Comparison of ENCODE assay signal across 24 cellular contexts in the genomic region with DNA sequence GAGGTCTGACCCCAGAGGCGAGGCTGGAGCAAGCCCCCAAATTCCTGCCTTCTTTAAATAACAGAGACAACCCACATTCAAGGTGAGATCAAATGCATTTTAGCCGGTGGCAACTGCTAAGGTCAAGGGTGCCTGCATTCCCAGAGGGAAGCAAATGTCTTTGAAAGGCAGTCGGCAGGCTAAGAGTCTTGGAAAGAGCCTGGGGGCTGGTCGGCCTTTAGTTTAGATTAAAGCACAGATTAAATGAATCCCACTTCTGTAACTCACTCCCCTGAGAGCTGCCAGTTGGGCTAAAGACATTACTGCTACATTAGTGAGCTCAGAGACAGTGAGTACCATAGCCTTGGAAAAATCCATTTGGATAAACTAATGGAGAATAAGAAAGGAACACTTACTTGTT. TPM values are rescaled to one million over a fixed set of nuclear protein-coding genes. Genes with fewer than 3 reads are reported as not detected.
DNase-seq lines count a peak whose midpoint lies in the region; ATAC-seq and TF ChIP-seq lines count a peak whose summit lies in the region.
"Had no signal": no experiment of that assay in that cellular context is flagged by ENCODE, and none has a peak within 500 bp of the region (broad histone marks: within the 10 kb centered on the region; RNA-seq: fewer than 3 reads in every experiment).

No MANE protein-coding gene starts in this region.

- peak overlapping the region; percentile 69 to 78 for H3K27ac ChIP-seq in thoracic aorta
- H3K27ac ChIP-seq in CD4-positive, alpha-beta T cell (ENCODE audit: low read depth, low read length): no peak overlapping the region
- H3K27ac ChIP-seq: A549; BLaER1 treated with 17β-estradiol and CSF1 and Interleukin-3, amounts not matched to agents 10 nM and 100 nM; HL-60; KMS-11 had no signal

- no peak for TF ChIP-seq CTCF in thoracic aorta (IDR thresholded peaks at IDR 0.05)
- no peak for TF ChIP-seq CTCF in CD4-positive, alpha-beta T cell (IDR thresholded peaks at IDR 0.05)

- no peak overlapping the region for H3K4me3 Mint-ChIP-seq in CD4-positive, alpha-beta T cell
- no peak overlapping the region for H3K4me3 Mint-ChIP-seq in activated CD4-positive, alpha-beta T cell treated with anti-CD3 and anti-CD28 coated beads, Interleukin-2, amount 10 ng/mL, durations not matched to agents 7 days and 5 days
- H3K4me3 Mint-ChIP-seq: CD4-positive, alpha-beta memory T cell; IgD-negative memory B cell had no signal

- H3K9me3 ChIP-seq in thoracic aorta: no peaks in the 10 kb centered on the region
- no peaks in the 10 kb centered on the region for H3K9me3 ChIP-seq in CD4-positive, alpha-beta T cell (ENCODE audit: control insufficient read depth, low read length)
- H3K9me3 ChIP-seq: A549; BLaER1 treated with 17β-estradiol and CSF1 and Interleukin-3, amounts not matched to agents 10 nM and 100 nM had no signal

- H3K4me1 ChIP-seq in thoracic aorta (ENCODE audit: control insufficient read depth in 1 of 2, low read depth in 2 of 2): peaks cover 25 to 54% of the 10 kb centered on the region in 2 donors
- H3K4me1 ChIP-seq: A549 had no signal

- intact Hi-C loops in CD4-positive, alpha-beta T cell (cut with DNase I, micrococcal nuclease): no loop called here

- no peak overlapping the region for H3K4me3 ChIP-seq in thoracic aorta
- H3K4me3 ChIP-seq: A549; BLaER1 treated with 17β-estradiol and CSF1 and Interleukin-3, amounts not matched to agents 10 nM and 100 nM had no signal

- H3K27ac Mint-ChIP-seq in CD4-positive, alpha-beta T cell: no peak overlapping the region
- H3K27ac Mint-ChIP-seq in activated CD4-positive, alpha-beta T cell treated with anti-CD3 and anti-CD28 coated beads, Interleukin-2, amount 10 ng/mL, durations not matched to agents 7 days and 5 days: no peak overlapping the region

- H3K27me3 ChIP-seq in thoracic aorta (replicated peaks; ENCODE audit: insufficient read depth): no peaks in the 10 kb centered on the region
- no peaks in the 10 kb centered on the region for H3K27me3 ChIP-seq in CD4-positive, alpha-beta T cell (ENCODE audit: control insufficient read depth, insufficient read depth, low read length)
- H3K27me3 ChIP-seq: BLaER1 treated with 17β-estradiol and CSF1 and Interleukin-3, amounts not matched to agents 10 nM and 100 nM had no signal

- peak; percentile 89 for DNase-seq in NCI-H82 (lab: John Stamatoyannopoulos, UW)
- DNase-seq in SK-N-DZ (ENCODE audit: low spot score): peak; percentile 32
- DNase-seq in left kidney (ENCODE audit: low read depth, low spot score): peak; percentile 24
- no peak for DNase-seq in thoracic aorta (ENCODE audit: low spot score)
- no peak for DNase-seq in CD4-positive, alpha-beta T cell
- DNase-seq in activated CD4-positive, alpha-beta T cell treated with anti-CD3 and anti-CD28 coated beads, Interleukin-2, amount 10 ng/mL, durations not matched to agents 7 days and 5 days: no peak
- DNase-seq: AML-193; CD4-positive, alpha-beta memory T cell; COR-L47; EL; GF-D8; HCEC 1CT; MM.1S; NCI-H1694; NCI-H2029 treated with DMSO at 0.1 percent for 48 hours; NCI-H446 treated with DMSO at 0.1 percent for 48 hours; NCI-H526; SIG-M5 had no signal

- H3K36me3 Mint-ChIP-seq in CD4-positive, alpha-beta T cell (ENCODE audit: low read depth): peaks cover 56% of the 10 kb centered on the region
- H3K36me3 Mint-ChIP-seq in activated CD4-positive, alpha-beta T cell treated with anti-CD3 and anti-CD28 coated beads, Interleukin-2, amount 10 ng/mL, durations not matched to agents 7 days and 5 days (ENCODE audit: low read depth): no peaks in the 10 kb centered on the region

- H3K27me3 Mint-ChIP-seq in CD4-positive, alpha-beta T cell: no peaks in the 10 kb centered on the region
- no peaks in the 10 kb centered on the region for H3K27me3 Mint-ChIP-seq in activated CD4-positive, alpha-beta T cell treated with anti-CD3 and anti-CD28 coated beads, Interleukin-2, amount 10 ng/mL, durations not matched to agents 7 days and 5 days
- H3K27me3 Mint-ChIP-seq: CD4-positive, alpha-beta memory T cell; IgD-negative memory B cell had no signal

- CTCF ChIA-PET in CD4-positive, alpha-beta T cell (lab: Charles Lee): no interaction called here
- CTCF ChIA-PET in activated CD4-positive, alpha-beta T cell treated with anti-CD3 and anti-CD28 coated beads, Interleukin-2, amount 10 ng/mL, durations not matched to agents 7 days and 5 days (lab: Charles Lee): interaction anchor here (0.8 to 3.1 kb wide), 3 partner anchors 8 to 16 kb away, joined by 3 to 8 read pairs (median 3); no protein-coding TSS in a partner anchor

- H3K4me1 Mint-ChIP-seq in CD4-positive, alpha-beta T cell (ENCODE audit: low read depth): no peaks in the 10 kb centered on the region
- H3K4me1 Mint-ChIP-seq in activated CD4-positive, alpha-beta T cell treated with anti-CD3 and anti-CD28 coated beads, Interleukin-2, amount 10 ng/mL, durations not matched to agents 7 days and 5 days: no peaks in the 10 kb centered on the region

- ATAC-seq in thoracic aorta (ENCODE audit: insufficient number of reproducible peaks, low FRiP score, low read depth) (no peak), SK-N-SH treated with all-trans-retinoic acid at 6 μM for 48 hours (no peak)
- ATAC-seq in CD4-positive, alpha-beta T cell (ENCODE audit: poor library complexity): no peak
- ATAC-seq: A549 had no signal

- peaks cover 4% of the 10 kb centered on the region for H3K36me3 ChIP-seq in thoracic aorta

- POLR2A ChIA-PET in CD4-positive, alpha-beta T cell (lab: Charles Lee): no interaction called here
- POLR2A ChIA-PET in activated CD4-positive, alpha-beta T cell treated with anti-CD3 and anti-CD28 coated beads, Interleukin-2, amount 10 ng/mL, durations not matched to agents 7 days and 5 days (lab: Charles Lee): no interaction called here

- no peaks in the 10 kb centered on the region for H3K9me3 Mint-ChIP-seq in CD4-positive, alpha-beta T cell
- H3K9me3 Mint-ChIP-seq in activated CD4-positive, alpha-beta T cell treated with anti-CD3 and anti-CD28 coated beads, Interleukin-2, amount 10 ng/mL, durations not matched to agents 7 days and 5 days: no peaks in the 10 kb centered on the region
- H3K9me3 Mint-ChIP-seq: CD4-positive, alpha-beta memory T cell; IgD-negative memory B cell had no signal

TF ChIP-seq in SK-N-SH treated with all-trans-retinoic acid at 6 μM for 48 hours, 23 proteins besides CTCF, POLR2A, EP300 and RAD21:
- TF ChIP-seq ZFP3 (CRISPR knock-in tag; IDR thresholded peaks at IDR 0.05): no peak
- TF ChIP-seq, protein P1, sequence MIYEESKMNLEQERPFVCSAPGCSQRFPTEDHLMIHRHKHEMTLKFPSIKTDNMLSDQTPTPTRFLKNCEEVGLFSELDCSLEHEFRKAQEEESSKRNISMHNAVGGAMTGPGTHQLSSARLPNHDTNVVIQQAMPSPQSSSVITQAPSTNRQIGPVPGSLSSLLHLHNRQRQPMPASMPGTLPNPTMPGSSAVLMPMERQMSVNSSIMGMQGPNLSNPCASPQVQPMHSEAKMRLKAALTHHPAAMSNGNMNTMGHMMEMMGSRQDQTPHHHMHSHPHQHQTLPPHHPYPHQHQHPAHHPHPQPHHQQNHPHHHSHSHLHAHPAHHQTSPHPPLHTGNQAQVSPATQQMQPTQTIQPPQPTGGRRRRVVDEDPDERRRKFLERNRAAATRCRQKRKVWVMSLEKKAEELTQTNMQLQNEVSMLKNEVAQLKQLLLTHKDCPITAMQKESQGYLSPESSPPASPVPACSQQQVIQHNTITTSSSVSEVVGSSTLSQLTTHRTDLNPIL (CRISPR knock-in tag; IDR thresholded peaks at IDR 0.05; ENCODE audit: low read depth): no peak
- TF ChIP-seq PPARA (CRISPR knock-in tag; IDR thresholded peaks at IDR 0.05; ENCODE audit: borderline replicate concordance): no peak

RNA-seq across cellular contexts. Expression of gene HTR6, which starts 59.2 kb away (rescaled TPM):
- polyA plus RNA-seq in SK-N-DZ (2014; cell fraction: cytosol; rRNA removed): 0.30 TPM in 1 of 2 replicates, not detected in the other
- polyA plus RNA-seq in SK-N-DZ (2014; cell fraction: nucleus; rRNA removed): not detected in 2 replicates
- total RNA-seq in thoracic aorta: under 1 TPM in 1 of 2 donors, not detected in 1; 0.41 TPM
- total RNA-seq in CD4-positive, alpha-beta T cell: 1 to 10 TPM; 2.1 to 2.2 TPM
- total RNA-seq in activated CD4-positive, alpha-beta T cell treated with anti-CD3 and anti-CD28 coated beads, Interleukin-2, amount 10 ng/mL, durations not matched to agents 7 days and 5 days: under 1 TPM in 1 of 2 experiments, not detected in 1; 0.10 TPM
- polyA plus RNA-seq: IgD-negative memory B cell had no signal

Comparison
In these comparisons a context has a peak if more than half of its experiments do, and no peak if none do; other contexts are left out.
1. DNase-seq: peak in NCI-H82 (single experiment), SK-N-DZ (single experiment) and left kidney (single experiment); none in thoracic aorta (single experiment), CD4-positive, alpha-beta T cell (0 of 10) and activated CD4-positive, alpha-beta T cell treated with anti-CD3 and anti-CD28 coated beads, Interleukin-2, amount 10 ng/mL, durations not matched to agents 7 days and 5 days (single experiment).